In genomic region chr1:93007941-93008577, GRCh38 we compare ENCODE assay signal across 30 cellular contexts. TPM values are rescaled to one million over a fixed set of nuclear protein-coding genes. Genes with fewer than 3 reads are reported as not detected.
DNase-seq lines count a peak whose midpoint lies in the region; ATAC-seq, FAIRE-seq and TF ChIP-seq lines count a peak whose summit lies in the region.
"Had no signal": no experiment of that assay in that cellular context is flagged by ENCODE, and none has a peak within 500 bp of the region (broad histone marks: within the 10 kb centered on the region; RNA-seq: fewer than 3 reads in every experiment).

No MANE protein-coding gene starts in this region.

- ATAC-seq in activated T-helper 17 cell treated with anti-CD3 and anti-CD28 coated beads, Interleukin-2, amount 50 U/mL, for 72 hours (replicated peaks): peak; percentile 48
- no peak for ATAC-seq in GM18909 (IDR thresholded peaks at IDR 0.05; ENCODE audit: poor library complexity, unreplicated experiment)
- ATAC-seq: activated CD8-positive, alpha-beta T cell treated with anti-CD3 and anti-CD28 coated beads, Interleukin-2, amount 10 ng/mL, durations not matched to agents 7 days and 5 days had no signal

- H3K4me1 ChIP-seq in mammary epithelial cell (ENCODE audit: insufficient read depth, low read length) (no peaks in the 10 kb centered on the region), breast epithelium (no peaks in the 10 kb centered on the region)
- H3K4me1 ChIP-seq: BE2C had no signal

- no peaks in the 10 kb centered on the region for H3K9me3 ChIP-seq in mammary epithelial cell (replicated peaks; ENCODE audit: insufficient read depth, low read length)
- H3K9me3 ChIP-seq in breast epithelium: no peaks in the 10 kb centered on the region
- H3K9me3 ChIP-seq: BE2C, spleen, tibial nerve had no signal

- no peak for TF ChIP-seq CTCF in mammary epithelial cell (conservative IDR thresholded peaks at IDR 0.05 in 1 of 2, IDR thresholded peaks at IDR 0.05 in 1 of 2; ENCODE audit: extremely low read depth in 1 of 2, insufficient read depth in 1 of 2, low read depth in 1 of 2, low read length in 2 of 2)
- no peak for TF ChIP-seq CTCF in breast epithelium (IDR thresholded peaks at IDR 0.05)

- H3K27ac ChIP-seq in mammary epithelial cell (ENCODE audit: insufficient read depth, low read depth, low read length) (no peak overlapping the region), breast epithelium (no peak overlapping the region)
- H3K27ac ChIP-seq: HL-60, spleen, tibial nerve had no signal

- no peak for TF ChIP-seq POLR2A in breast epithelium (IDR thresholded peaks at IDR 0.05)

- H3K4me3 ChIP-seq in mammary epithelial cell (replicated peaks in 1 of 3; ENCODE audit: insufficient read depth in 1 of 3, low read depth in 2 of 3, low read length in 3 of 3) (no peak overlapping the region), breast epithelium (no peak overlapping the region)
- H3K4me3 ChIP-seq: spleen, tibial nerve had no signal

- WGBS in mammary epithelial cell (ENCODE audit: low coverage, missing lambda C conversion rate): 77% methylated on average over 6 of the region's 6 CpGs

- peak; percentile 17 for DNase-seq in mammary epithelial cell
- no peak for DNase-seq in breast epithelium (ENCODE audit: low spot score in 2 of 2)
- peak; percentile 23 for DNase-seq in fibroblast of peridontal ligament (ENCODE audit: extremely low read depth)
- no peak for DNase-seq in amniotic stem cell (lab: John Stamatoyannopoulos, UW)
- no peak for DNase-seq in NCI-H1436 treated with DMSO at 0.1 percent for 48 hours (lab: John Stamatoyannopoulos, UW)
- no peak for DNase-seq in RCC 7860 (ENCODE audit: low spot score)
- DNase-seq: 8988T; activated CD4-positive, alpha-beta T cell treated with anti-CD3 and anti-CD28 coated beads for 1 hour; activated CD8-positive, alpha-beta T cell treated with anti-CD3 and anti-CD28 coated beads, Interleukin-2, amount 10 ng/mL, durations not matched to agents 7 days and 5 days; activated naive CD4-positive, alpha-beta T cell; activated T-cell treated with anti-CD3 and anti-CD28 coated beads, Interleukin-2, amount 50 U/mL, for 1 hour; aorta; BE2C; COR-L47; DND-41; effector CD4-positive, alpha-beta T cell; glutamatergic neuron; H7; mesenchymal stem cell; naive B cell; occipital lobe; retina; spleen; stimulated activated CD4-positive, alpha-beta T cell treated with anti-CD3 and anti-CD28 coated beads, Interleukin-4, amount 100 ng/mL, for 1 hour; T-helper 9 cell had no signal

- no peak overlapping the region for H3K4me2 ChIP-seq in mammary epithelial cell (ENCODE audit: insufficient read depth, low read depth, low read length)

- dilution Hi-C loops in mammary epithelial cell (cut with HindIII; ENCODE audit: low sequenced_read_pairs): no loop called here

- no TSS peak for BruUV-seq in mammary epithelial cell (replicated peaks; lab: Mats Ljungman, UMichigan)

- intact Hi-C loops in mammary epithelial cell (cut with micrococcal nuclease) (no loop called here), breast epithelium (cut with DNase I; ENCODE audit: low total_unique reads) (no loop called here)

- H3K79me2 ChIP-seq in mammary epithelial cell (ENCODE audit: insufficient read depth, low read length): no peaks in the 10 kb centered on the region

- no peaks in the 10 kb centered on the region for H3K36me3 Mint-ChIP-seq in activated T-helper 17 cell treated with anti-CD3 and anti-CD28 coated beads, Interleukin-2, amount 50 U/mL, for 72 hours (ENCODE audit: low read depth)
- H3K36me3 Mint-ChIP-seq: naive B cell had no signal

- no peak for FAIRE-seq in RCC 7860 (lab: Jason Lieb, UNC)

- in situ Hi-C loops in mammary epithelial cell (cut with MboI; ENCODE audit: low sequenced_read_pairs in 2 of 2): no loop called here

- H3K27ac Mint-ChIP-seq in activated T-helper 17 cell treated with anti-CD3 and anti-CD28 coated beads, Interleukin-2, amount 50 U/mL, for 72 hours: no peak overlapping the region
- H3K27ac Mint-ChIP-seq: activated CD8-positive, alpha-beta T cell treated with anti-CD3 and anti-CD28 coated beads, Interleukin-2, amount 10 ng/mL, durations not matched to agents 7 days and 5 days; naive B cell; stimulated activated naive CD8-positive, alpha-beta T cell treated with anti-CD3 and anti-CD28 coated beads, Interleukin-15, Interleukin-2, amounts not matched to agents 100 ng/mL and 50 ng/mL, for 24 hours had no signal

- peaks cover 10% of the 10 kb centered on the region for H3K27me3 Mint-ChIP-seq in activated T-helper 17 cell treated with anti-CD3 and anti-CD28 coated beads, Interleukin-2, amount 50 U/mL, for 72 hours
- H3K27me3 Mint-ChIP-seq: naive B cell had no signal

- H4K20me1 ChIP-seq in mammary epithelial cell (ENCODE audit: insufficient read depth, low read length): no peaks in the 10 kb centered on the region

- H3K4me1 Mint-ChIP-seq in activated T-helper 17 cell treated with anti-CD3 and anti-CD28 coated beads, Interleukin-2, amount 50 U/mL, for 72 hours: no peaks in the 10 kb centered on the region

- no peak overlapping the region for H3K4me3 Mint-ChIP-seq in activated T-helper 17 cell treated with anti-CD3 and anti-CD28 coated beads, Interleukin-2, amount 50 U/mL, for 72 hours
- H3K4me3 Mint-ChIP-seq: activated CD8-positive, alpha-beta T cell treated with anti-CD3 and anti-CD28 coated beads, Interleukin-2, amount 10 ng/mL, durations not matched to agents 7 days and 5 days; naive B cell; stimulated activated naive CD8-positive, alpha-beta T cell treated with anti-CD3 and anti-CD28 coated beads, Interleukin-15, Interleukin-2, amounts not matched to agents 100 ng/mL and 50 ng/mL, for 24 hours had no signal

- H3K9me3 Mint-ChIP-seq in activated T-helper 17 cell treated with anti-CD3 and anti-CD28 coated beads, Interleukin-2, amount 50 U/mL, for 72 hours: no peaks in the 10 kb centered on the region
- H3K9me3 Mint-ChIP-seq: naive B cell; stimulated activated naive CD8-positive, alpha-beta T cell treated with anti-CD3 and anti-CD28 coated beads, Interleukin-15, Interleukin-2, amounts not matched to agents 100 ng/mL and 50 ng/mL, for 24 hours had no signal

- H3K27me3 ChIP-seq in mammary epithelial cell (ENCODE audit: insufficient read depth, low read length): peaks cover 4% of the 10 kb centered on the region
- no peaks in the 10 kb centered on the region for H3K27me3 ChIP-seq in breast epithelium
- H3K27me3 ChIP-seq: BE2C, spleen, tibial nerve had no signal

- H2AFZ ChIP-seq in mammary epithelial cell (ENCODE audit: low read depth, low read length): no peak overlapping the region

- no peak overlapping the region for H3K9ac ChIP-seq in mammary epithelial cell (ENCODE audit: insufficient read depth, low read length)

- CTCF ChIA-PET in mammary epithelial cell (lab: Charles Lee; ENCODE audit: low non-redundant PET): no interaction called here

- H3K36me3 ChIP-seq in mammary epithelial cell (ENCODE audit: insufficient read depth, low read length): no peaks in the 10 kb centered on the region
- no peaks in the 10 kb centered on the region for H3K36me3 ChIP-seq in breast epithelium
- H3K36me3 ChIP-seq: BE2C, spleen, tibial nerve had no signal

RNA-seq across cellular contexts. Expression of gene DIPK1A, which starts 46.8 kb away (rescaled TPM):
- total RNA-seq in mammary epithelial cell (10 to 100 TPM; 11.2 to 16.2 TPM), breast epithelium (10 to 100 TPM; 12.1 to 14.7 (median 14.4) TPM)
- 15.5 TPM for polyA plus RNA-seq in mammary epithelial cell
- 7.4 TPM for polyA minus RNA-seq in mammary epithelial cell
- 1 to 10 TPM; 6.5 to 8.6 TPM for total RNA-seq in activated T-helper 17 cell treated with anti-CD3 and anti-CD28 coated beads, Interleukin-2, amount 50 U/mL, for 72 hours

Comparison
In these comparisons a context has a peak if more than half of its experiments do, and no peak if none do; other contexts are left out.
1. DNase-seq: peak in mammary epithelial cell (single experiment) and fibroblast of peridontal ligament (single experiment); none in breast epithelium (0 of 2), amniotic stem cell (single experiment), NCI-H1436 treated with DMSO at 0.1 percent for 48 hours (single experiment) and RCC 7860 (single experiment).